ENCODE assay signal across 19 cellular contexts in genomic region chr7:7843972-7844371, GRCh38.
"Had no signal": no experiment of that assay in that cellular context is flagged by ENCODE, and none has a peak within 500 bp of the region (broad histone marks: within the 10 kb centered on the region; RNA-seq: fewer than 3 reads in every experiment).

No MANE protein-coding gene starts in this region.

- H3K4me2 ChIP-seq: hepatocyte, neural progenitor cell had no signal

- H3K9ac ChIP-seq: neural progenitor cell had no signal

- H3K4me3 ChIP-seq: dorsolateral prefrontal cortex, hepatocyte, neural progenitor cell, ovary, right atrium auricular region, sigmoid colon, testis, tibial nerve had no signal

- DNase-seq: cortex of kidney; dorsolateral prefrontal cortex; effector CD8-positive, alpha-beta T cell; foreskin melanocyte; head of caudate nucleus; left colon; nucleus accumbens; ovary; sigmoid colon; small intestine; stimulated activated CD4-positive, alpha-beta T cell treated with anti-CD3 and anti-CD28 coated beads, Interleukin-4, amount 100 ng/mL, for 24 hours; stimulated activated naive B cell treated with anti-CD40 and anti-IgM and Interleukin-4, amounts not matched to agents 10 μg/mL and 1 μg/mL and 100 μg/mL, for 72 hours; stimulated activated naive CD8-positive, alpha-beta T cell treated with anti-CD3 and anti-CD28 coated beads, Interleukin-15, amount 100 ng/mL, for 72 hours; testis had no signal

- H2AFZ ChIP-seq: hepatocyte, neural progenitor cell had no signal

- H3K27me3 ChIP-seq: dorsolateral prefrontal cortex, hepatocyte, neural progenitor cell, ovary, right atrium auricular region, sigmoid colon, testis, tibial nerve had no signal

- H3K4me1 ChIP-seq: neural progenitor cell, right atrium auricular region, sigmoid colon, testis, tibial nerve had no signal

- H3K27ac ChIP-seq: dorsolateral prefrontal cortex, hepatocyte, neural progenitor cell, ovary, right atrium auricular region, sigmoid colon, testis, tibial nerve had no signal

- H3K9me3 ChIP-seq: ovary, right atrium auricular region, sigmoid colon, testis, tibial nerve had no signal

- ATAC-seq: left colon; natural killer cell treated with Interleukin-12 subunit alpha and Interleukin-12 subunit beta and Interleukin-15 and Interleukin-18, amount 100 ng/mL, for 72 hours; stimulated activated naive B cell treated with anti-CD40 and anti-IgM and Interleukin-4, amounts not matched to agents 10 μg/mL and 1 μg/mL and 100 μg/mL, for 72 hours; stimulated activated naive CD8-positive, alpha-beta T cell treated with anti-CD3 and anti-CD28 coated beads, Interleukin-15, amount 100 ng/mL, for 72 hours had no signal

- H3K79me2 ChIP-seq: hepatocyte had no signal

- H3K36me3 ChIP-seq: neural progenitor cell, ovary, right atrium auricular region, sigmoid colon had no signal
